8 cellular contexts compared by ENCODE assay signal in the genomic region with DNA sequence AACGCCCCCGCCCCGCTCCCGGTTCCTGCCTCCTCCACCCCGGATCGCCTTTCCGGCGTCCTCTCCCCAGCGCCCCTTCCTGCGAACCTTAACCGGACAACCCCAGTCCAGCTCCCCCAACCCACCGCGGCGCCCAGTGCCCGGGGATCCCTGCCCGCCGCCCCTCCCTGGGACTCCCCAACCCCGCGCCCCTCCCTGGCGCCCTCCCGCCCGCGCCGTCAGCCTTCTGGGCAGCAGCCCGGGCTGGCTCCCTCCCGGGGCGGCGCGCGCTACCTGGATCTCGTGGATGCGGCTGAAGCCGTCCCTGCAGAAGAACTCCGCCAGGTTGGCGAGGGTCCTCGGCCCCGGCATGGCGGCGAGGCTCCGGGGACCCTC. TPM values are rescaled to one million over a fixed set of nuclear protein-coding genes. Genes with fewer than 3 reads are reported as not detected.
DNase-seq lines count a peak whose midpoint lies in the region; ATAC-seq and TF ChIP-seq lines count a peak whose summit lies in the region.

No MANE protein-coding gene starts in this region.

- in situ Hi-C loops in ACHN (cut with HindIII; ENCODE audit: low pct_ligation_motif_present, low pct_unique_long_range_greater_than_20kb, low sequenced_read_pairs): no loop called here

- DNase-seq in 8988T (peak; percentile 58), HL-60 (ENCODE audit: low read depth in 1 of 2, low spot score in 1 of 2) (no peak), coronary artery (ENCODE audit: low spot score) (no peak), ACHN (no peak), SHP77 treated with DMSO at 0.1 percent for 48 hours (lab: John Stamatoyannopoulos, UW) (no peak)
- no peak for DNase-seq in activated CD4-positive, alpha-beta T cell treated with anti-CD3 and anti-CD28 coated beads, Interleukin-2, amount 10 ng/mL, durations not matched to agents 7 days and 5 days

- H3K9ac ChIP-seq in muscle layer of colon (ENCODE audit: low read length): no peak overlapping the region

- POLR2A ChIA-PET in activated CD4-positive, alpha-beta T cell treated with anti-CD3 and anti-CD28 coated beads, Interleukin-2, amount 10 ng/mL, durations not matched to agents 7 days and 5 days (lab: Charles Lee): no interaction called here

- H3K9me3 ChIP-seq in muscle layer of colon (ENCODE audit: low read length): no peaks in the 10 kb centered on the region

- no peak for ATAC-seq in GM18498 (IDR thresholded peaks at IDR 0.05; ENCODE audit: unreplicated experiment)

- H3K36me3 ChIP-seq in muscle layer of colon (ENCODE audit: insufficient read depth, low read length): no peaks in the 10 kb centered on the region

- peaks cover 10% of the 10 kb centered on the region for H3K4me1 Mint-ChIP-seq in activated CD4-positive, alpha-beta T cell treated with anti-CD3 and anti-CD28 coated beads, Interleukin-2, amount 10 ng/mL, durations not matched to agents 7 days and 5 days

- H3K27me3 Mint-ChIP-seq in activated CD4-positive, alpha-beta T cell treated with anti-CD3 and anti-CD28 coated beads, Interleukin-2, amount 10 ng/mL, durations not matched to agents 7 days and 5 days: peaks cover 63% of the 10 kb centered on the region

- no peak overlapping the region for H3K27ac ChIP-seq in HL-60 (replicated peaks)
- no peak overlapping the region for H3K27ac ChIP-seq in coronary artery
- no peak overlapping the region for H3K27ac ChIP-seq in muscle layer of colon (ENCODE audit: low read depth, low read length)

- TF ChIP-seq CTCF in HL-60 (IDR thresholded peaks at IDR 0.05; ENCODE audit: insufficient read depth, low read length) (no peak), coronary artery (IDR thresholded peaks at IDR 0.05) (no peak)

- CTCF ChIA-PET in activated CD4-positive, alpha-beta T cell treated with anti-CD3 and anti-CD28 coated beads, Interleukin-2, amount 10 ng/mL, durations not matched to agents 7 days and 5 days (lab: Charles Lee): no interaction called here

- H3K27me3 ChIP-seq in HL-60 (ENCODE audit: insufficient read depth, poor library complexity, severe bottlenecking) (peaks cover 43% of the 10 kb centered on the region), muscle layer of colon (ENCODE audit: control insufficient read depth in 1 of 2, insufficient read depth in 2 of 2, low read length in 2 of 2) (peaks cover 18 to 27% of the 10 kb centered on the region in 2 donors)

- H3K36me3 Mint-ChIP-seq in activated CD4-positive, alpha-beta T cell treated with anti-CD3 and anti-CD28 coated beads, Interleukin-2, amount 10 ng/mL, durations not matched to agents 7 days and 5 days (ENCODE audit: low read depth): peaks cover 3% of the 10 kb centered on the region

- H3K4me1 ChIP-seq in muscle layer of colon (ENCODE audit: insufficient read depth, low read length): peaks cover 10% of the 10 kb centered on the region

- no peaks in the 10 kb centered on the region for H3K9me3 Mint-ChIP-seq in activated CD4-positive, alpha-beta T cell treated with anti-CD3 and anti-CD28 coated beads, Interleukin-2, amount 10 ng/mL, durations not matched to agents 7 days and 5 days

- H3K27ac Mint-ChIP-seq in activated CD4-positive, alpha-beta T cell treated with anti-CD3 and anti-CD28 coated beads, Interleukin-2, amount 10 ng/mL, durations not matched to agents 7 days and 5 days: no peak overlapping the region

- peak overlapping the region; percentile 24 for H3K4me3 ChIP-seq in HL-60 (replicated peaks; ENCODE audit: insufficient read depth, low read length)
- H3K4me3 ChIP-seq in coronary artery: peak overlapping the region; percentile 76
- H3K4me3 ChIP-seq in muscle layer of colon (ENCODE audit: low read depth in 1 of 2, low read length in 2 of 2): peak overlapping the region; percentile 50 to 55

- H3K4me3 Mint-ChIP-seq in activated CD4-positive, alpha-beta T cell treated with anti-CD3 and anti-CD28 coated beads, Interleukin-2, amount 10 ng/mL, durations not matched to agents 7 days and 5 days: no peak overlapping the region

RNA-seq across cellular contexts. Expression of gene CYP27C1, which starts 0.4 kb away (rescaled TPM):
- total RNA-seq in activated CD4-positive, alpha-beta T cell treated with anti-CD3 and anti-CD28 coated beads, Interleukin-2, amount 10 ng/mL, durations not matched to agents 7 days and 5 days: not detected

Comparison
In these comparisons a context has a peak if more than half of its experiments do, and no peak if none do; other contexts are left out.
1. H3K4me3 ChIP-seq: peak in every context shown above with its lines; median percentile 76 in coronary artery; 52 in muscle layer of colon; 24 in HL-60.